ENCODE assay signal across 8 cellular contexts in genomic region chr15:67241132-67241855, GRCh38. TPM values are rescaled to one million over a fixed set of nuclear protein-coding genes. Genes with fewer than 3 reads are reported as not detected.
DNase-seq lines count a peak whose midpoint lies in the region; ATAC-seq and TF ChIP-seq lines count a peak whose summit lies in the region.

No MANE protein-coding gene starts in this region.

- peaks cover 18% of the 10 kb centered on the region for H3K4me1 ChIP-seq in GM23338 (ENCODE audit: insufficient read depth)
- H3K4me1 ChIP-seq in naive thymus-derived CD4-positive, alpha-beta T cell (ENCODE audit: control insufficient read depth in 2 of 2, insufficient read depth in 2 of 2, low read length in 2 of 2) = peaks cover 16 to 34% of the 10 kb centered on the region in 2 donors

- H3K4me2 ChIP-seq in GM23338 = 0 out of 2 replicates have a peak overlapping the region, but pooled peaks have one; percentile 18

- no peaks in the 10 kb centered on the region for H3K36me3 ChIP-seq in GM23338 (ENCODE audit: insufficient read depth)
- H3K36me3 ChIP-seq in naive thymus-derived CD4-positive, alpha-beta T cell (ENCODE audit: control insufficient read depth in 2 of 3, insufficient read depth in 3 of 3, low read length in 3 of 3) = no peaks in the 10 kb centered on the region

- POLR2A ChIA-PET in naive thymus-derived CD4-positive, alpha-beta T cell (lab: Charles Lee) = interaction anchor here (1.1 kb wide), 1 partner anchor 10 kb away, joined by 3 read pairs; no protein-coding TSS in a partner anchor

- ATAC-seq in GM18868 (IDR thresholded peaks at IDR 0.05; ENCODE audit: unreplicated experiment) = peak; percentile 88
- peak; percentile 68 for ATAC-seq in GM23338
- peak; percentile 40 for ATAC-seq in naive thymus-derived CD4-positive, alpha-beta T cell

- no peaks in the 10 kb centered on the region for H3K9me3 ChIP-seq in naive thymus-derived CD4-positive, alpha-beta T cell (ENCODE audit: control insufficient read depth in 2 of 3, low read length in 3 of 3)

- no peaks in the 10 kb centered on the region for H3K9me2 ChIP-seq in GM23338 (ENCODE audit: insufficient read depth)

- H3K27me3 Mint-ChIP-seq in GM23338 (ENCODE audit: insufficient read depth, low read depth, poor library complexity) = no peaks in the 10 kb centered on the region
- H3K27me3 Mint-ChIP-seq in naive thymus-derived CD4-positive, alpha-beta T cell = no peaks in the 10 kb centered on the region

- no peak overlapping the region for H3K4me3 Mint-ChIP-seq in GM23338
- peak overlapping the region in 9 of 10 donors; percentile 18 to 71 (median 45) for H3K4me3 Mint-ChIP-seq in naive thymus-derived CD4-positive, alpha-beta T cell

- intact Hi-C loops in naive thymus-derived CD4-positive, alpha-beta T cell (cut with micrococcal nuclease) = loop anchor here (1.0 to 5.0 kb wide), 4 partner anchors 13 to 192 kb away; partner anchors contain the start of genes AAGAB (in 1 of the 2) and IQCH (in 1 of the 2)

- H3F3A ChIP-seq in GM23338 (replicated peaks; ENCODE audit: low read depth) = no peaks in the 10 kb centered on the region

- no peak overlapping the region for H2AFZ ChIP-seq in GM23338

- peaks cover 32% of the 10 kb centered on the region for H3K4me1 Mint-ChIP-seq in GM23338
- peaks cover 34 to 66% (median 56%) of the 10 kb centered on the region in 7 donors for H3K4me1 Mint-ChIP-seq in naive thymus-derived CD4-positive, alpha-beta T cell

- TF ChIP-seq CTCF in GM23338 (conservative IDR thresholded peaks at IDR 0.05; ENCODE audit: low read depth in 2 of 2) = no peak

- no peak overlapping the region for H3K4me3 ChIP-seq in GM23338
- peak overlapping the region; percentile 23 for H3K4me3 ChIP-seq in naive thymus-derived CD4-positive, alpha-beta T cell (ENCODE audit: low read length)

- H3K36me3 Mint-ChIP-seq in GM23338 (ENCODE audit: low read depth) = peaks cover 13% of the 10 kb centered on the region; the same call in 2 of the 3 replicates
- H3K36me3 Mint-ChIP-seq in naive thymus-derived CD4-positive, alpha-beta T cell = peaks cover 0 to 24% (median 18%) of the 10 kb centered on the region in 5 donors

- peaks cover 92% of the 10 kb centered on the region for H3K79me2 ChIP-seq in GM23338 (replicated peaks; ENCODE audit: insufficient read depth)

- H4K20me1 ChIP-seq in GM23338 (replicated peaks; ENCODE audit: insufficient read depth) = peaks cover 9% of the 10 kb centered on the region; the same call in 1 of the 2 replicates

- H3K27ac ChIP-seq in GM23338 (ENCODE audit: low read depth) = no peak overlapping the region
- H3K27ac ChIP-seq in naive thymus-derived CD4-positive, alpha-beta T cell (ENCODE audit: low read depth, low read length) = peak overlapping the region; percentile 36

- peak; percentile 8 for DNase-seq in GM23338 (ENCODE audit: low spot score)
- peak; percentile 36 for DNase-seq in NAMALWA (ENCODE audit: low spot score)
- peak in 1 of 9 donors; percentile 30 for DNase-seq in naive thymus-derived CD4-positive, alpha-beta T cell
- no peak for DNase-seq in NCI-H226
- DNase-seq in epidermal melanocyte (ENCODE audit: insufficient read length, low spot score) = no peak
- no peak for DNase-seq in NCI-H1105 (lab: John Stamatoyannopoulos, UW)
- DNase-seq in AG08395 (ENCODE audit: low spot score) = no peak

- H3K27ac Mint-ChIP-seq in GM23338 = peak overlapping the region; percentile 6
- H3K27ac Mint-ChIP-seq in naive thymus-derived CD4-positive, alpha-beta T cell = peak overlapping the region in 8 of 9 donors; percentile 46 to 88 (median 76)

- H3K27me3 ChIP-seq in GM23338 (ENCODE audit: insufficient read depth) = no peaks in the 10 kb centered on the region
- no peaks in the 10 kb centered on the region for H3K27me3 ChIP-seq in naive thymus-derived CD4-positive, alpha-beta T cell (ENCODE audit: control insufficient read depth in 2 of 2, insufficient read depth in 2 of 2, low read length in 2 of 2)

- CTCF ChIA-PET in naive thymus-derived CD4-positive, alpha-beta T cell (lab: Charles Lee) = interaction anchor here (0.5 to 2.1 kb wide), 5 partner anchors 9 to 295 kb away, joined by 3 to 11 read pairs (median 4); no protein-coding TSS in a partner anchor

- H3K9me3 Mint-ChIP-seq in GM23338 = no peaks in the 10 kb centered on the region
- H3K9me3 Mint-ChIP-seq in naive thymus-derived CD4-positive, alpha-beta T cell = peaks cover 0 to 4% (median 0%) of the 10 kb centered on the region in 11 donors

TF ChIP-seq in GM23338, 12 proteins besides CTCF, POLR2A, EP300 and RAD21 (continues in another document):
- TF ChIP-seq ZNF462 (CRISPR knock-in tag; IDR thresholded peaks at IDR 0.05) (no peak), POLR2AphosphoS5 (IDR thresholded peaks at IDR 0.05; ENCODE audit: low read depth) (no peak), EZH2phosphoT487 (IDR thresholded peaks at IDR 0.05; ENCODE audit: unreplicated experiment) (no peak), EZH2 (IDR thresholded peaks at IDR 0.05; ENCODE audit: low read depth, unreplicated experiment) (no peak), CREB1 (CRISPR knock-in tag; IDR thresholded peaks at IDR 0.05; ENCODE audit: low read depth) (no peak), NANOG (IDR thresholded peaks at IDR 0.05; ENCODE audit: borderline replicate concordance) (no peak)

RNA-seq across cellular contexts. Expression of gene AAGAB, which starts 13.2 kb away (rescaled TPM):
- total RNA-seq in GM23338 (2014; rRNA removed; shearing (Covaris generic)) = 42.8 and 53.3 TPM in 2 replicates
- polyA plus RNA-seq in GM23338 (2016; fragmentation: Nextera tagmentation; extraction: Ambion mirVana) = 19.1 and 20.8 TPM in 2 replicates
- 10 to 100 TPM; 19.5 to 44.9 (median 22.3) TPM for total RNA-seq in naive thymus-derived CD4-positive, alpha-beta T cell
- 10 to 100 TPM; 45.1 to 47.8 TPM for polyA plus RNA-seq in naive thymus-derived CD4-positive, alpha-beta T cell

RNA-seq across cellular contexts. Expression of gene IQCH, which starts 13.3 kb away (rescaled TPM):
- total RNA-seq in GM23338 (2014; rRNA removed; shearing (Covaris generic)) = 1.0 and 4.6 TPM in 2 replicates
- 1.4 and 1.7 TPM in 2 replicates for polyA plus RNA-seq in GM23338 (2016; fragmentation: Nextera tagmentation; extraction: Ambion mirVana)
- 1 to 10 TPM in 2 of 5 experiments, under 1 TPM in 3; 0.22 to 1.9 (median 0.84) TPM for total RNA-seq in naive thymus-derived CD4-positive, alpha-beta T cell
- polyA plus RNA-seq in naive thymus-derived CD4-positive, alpha-beta T cell = 1 to 10 TPM in 1 of 2 donors, not detected in 1; 2.4 TPM

Comparison
In these comparisons a context has a peak if more than half of its experiments do, and no peak if none do; other contexts are left out.
1. DNase-seq: peak in GM23338 (single experiment) and NAMALWA (single experiment); none in NCI-H226 (single experiment), epidermal melanocyte (single experiment), NCI-H1105 (single experiment) and AG08395 (single experiment).
2. Peak in every context shown above with its lines, with median percentiles within 50 percentile points of each other: ATAC-seq.